ENCODE assay signal across 19 cellular contexts in genomic region chr15:70074380-70074779, GRCh38. TPM values are rescaled to one million over a fixed set of nuclear protein-coding genes. Genes with fewer than 3 reads are reported as not detected.
DNase-seq lines count a peak whose midpoint lies in the region; ATAC-seq and TF ChIP-seq lines count a peak whose summit lies in the region.
"Had no signal": no experiment of that assay in that cellular context is flagged by ENCODE, and none has a peak within 500 bp of the region (broad histone marks: within the 10 kb centered on the region; RNA-seq: fewer than 3 reads in every experiment).

No MANE protein-coding gene starts in this region.

- H2BK15ac ChIP-seq in neuronal stem cell (ENCODE audit: low read length), result no peak overlapping the region

- no peak overlapping the region for H3K9ac ChIP-seq in neuronal stem cell (ENCODE audit: low read depth, low read length, poor library complexity)
- H3K9ac ChIP-seq: GM23248 had no signal

- no peak overlapping the region for H4K8ac ChIP-seq in neuronal stem cell (ENCODE audit: low read depth, low read length)

- H3K36me3 ChIP-seq in GM23338 (ENCODE audit: insufficient read depth), result peaks cover 13% of the 10 kb centered on the region
- peaks cover 31 to 82% of the 10 kb centered on the region in 2 donors for H3K36me3 ChIP-seq in neuronal stem cell (replicated peaks in 1 of 2; ENCODE audit: control insufficient read depth in 2 of 2, insufficient read depth in 2 of 2, low read length in 2 of 2)

- H4K20me1 ChIP-seq in GM23338 (replicated peaks; ENCODE audit: insufficient read depth), result peaks cover 12% of the 10 kb centered on the region

- DNase-seq in activated naive CD4-positive, alpha-beta T cell treated with anti-CD3 and anti-CD28 coated beads for 36 hours, result no peak
- no peak for DNase-seq in activated naive CD4-positive, alpha-beta T cell treated with anti-CD3 and anti-CD28 coated beads, Interleukin-2, amount 10 ng/mL, durations not matched to agents 7 days and 5 days
- DNase-seq in GM23338 (ENCODE audit: low spot score) (no peak), neuronal stem cell (ENCODE audit: low spot score) (no peak), iPS-NIHi7 (ENCODE audit: extremely low spot score) (no peak)
- no peak for DNase-seq in stimulated activated CD4-positive, alpha-beta T cell treated with anti-CD3 and anti-CD28 coated beads, Interleukin-15, amount 100 ng/mL, for 24 hours
- DNase-seq: 8988T; ACHN; AML-193; C1 segment of cervical spinal cord; Caco-2; CD4-positive, alpha-beta memory T cell; DMS153; DND-41; GM23248; H9 had no signal

- no CpG with 5 or more reads among the region's 13 CpGs for WGBS in neuronal stem cell (ENCODE audit: extremely low coverage in 2 of 2, insufficient read length in 2 of 2, insufficient replicate concordance in 1 of 2), 2 donors

- H2BK12ac ChIP-seq in neuronal stem cell (ENCODE audit: low read length), result no peak overlapping the region

- peaks cover 20% of the 10 kb centered on the region for H3K4me1 Mint-ChIP-seq in activated naive CD4-positive, alpha-beta T cell treated with anti-CD3 and anti-CD28 coated beads for 36 hours (ENCODE audit: low read depth)
- peaks cover 2% of the 10 kb centered on the region for H3K4me1 Mint-ChIP-seq in activated naive CD4-positive, alpha-beta T cell treated with anti-CD3 and anti-CD28 coated beads, Interleukin-2, amount 10 ng/mL, durations not matched to agents 7 days and 5 days
- peaks cover 37% of the 10 kb centered on the region for H3K4me1 Mint-ChIP-seq in GM23338
- H3K4me1 Mint-ChIP-seq in stimulated activated memory B cell treated with anti-CD40 and anti-IgM and Interleukin-4, amounts not matched to agents 10 μg/mL and 1 μg/mL and 100 μg/mL, for 72 hours, result peaks cover 85% of the 10 kb centered on the region

- H3K79me2 ChIP-seq in GM23338 (replicated peaks; ENCODE audit: insufficient read depth), result peaks cover 35% of the 10 kb centered on the region

- no peak overlapping the region for H4K91ac ChIP-seq in neuronal stem cell (ENCODE audit: low read depth, low read length, poor library complexity)

- peaks cover 8% of the 10 kb centered on the region for H3K79me1 ChIP-seq in neuronal stem cell (ENCODE audit: low read depth, low read length)

- no peak overlapping the region for H3K4ac ChIP-seq in neuronal stem cell (ENCODE audit: low read length)

- H3K27me3 Mint-ChIP-seq in activated naive CD4-positive, alpha-beta T cell treated with anti-CD3 and anti-CD28 coated beads for 36 hours (ENCODE audit: low read depth), result no peaks in the 10 kb centered on the region
- H3K27me3 Mint-ChIP-seq in activated naive CD4-positive, alpha-beta T cell treated with anti-CD3 and anti-CD28 coated beads, Interleukin-2, amount 10 ng/mL, durations not matched to agents 7 days and 5 days, result no peaks in the 10 kb centered on the region
- peaks cover 8% of the 10 kb centered on the region for H3K27me3 Mint-ChIP-seq in GM23338 (ENCODE audit: insufficient read depth, low read depth, poor library complexity)
- no peaks in the 10 kb centered on the region for H3K27me3 Mint-ChIP-seq in stimulated activated memory B cell treated with anti-CD40 and anti-IgM and Interleukin-4, amounts not matched to agents 10 μg/mL and 1 μg/mL and 100 μg/mL, for 72 hours
- H3K27me3 Mint-ChIP-seq: CD4-positive, alpha-beta memory T cell had no signal

- H3K27ac Mint-ChIP-seq in activated naive CD4-positive, alpha-beta T cell treated with anti-CD3 and anti-CD28 coated beads for 36 hours, result peak overlapping the region; percentile 54
- H3K27ac Mint-ChIP-seq in activated naive CD4-positive, alpha-beta T cell treated with anti-CD3 and anti-CD28 coated beads, Interleukin-2, amount 10 ng/mL, durations not matched to agents 7 days and 5 days, result no peak overlapping the region
- 0 out of 2 replicates have a peak overlapping the region, but pooled peaks have one; percentile 51 for H3K27ac Mint-ChIP-seq in GM23338
- H3K27ac Mint-ChIP-seq in stimulated activated memory B cell treated with anti-CD40 and anti-IgM and Interleukin-4, amounts not matched to agents 10 μg/mL and 1 μg/mL and 100 μg/mL, for 72 hours, result peak overlapping the region; percentile 40
- H3K27ac Mint-ChIP-seq: H9 had no signal

- no peak overlapping the region for H3K27ac ChIP-seq in GM23338 (ENCODE audit: low read depth)
- no peak overlapping the region for H3K27ac ChIP-seq in neuronal stem cell (replicated peaks; ENCODE audit: low read length)
- H3K27ac ChIP-seq: A549, GM23248 had no signal

- H2AFZ ChIP-seq in GM23338 (no peak overlapping the region), neuronal stem cell (ENCODE audit: low read length) (no peak overlapping the region)
- H2AFZ ChIP-seq: GM23248 had no signal

- H2BK5ac ChIP-seq in neuronal stem cell (ENCODE audit: low read length), result no peak overlapping the region

- H3K14ac ChIP-seq in neuronal stem cell (ENCODE audit: low read length), result no peak overlapping the region

- TF ChIP-seq CTCF in GM23338 (conservative IDR thresholded peaks at IDR 0.05; ENCODE audit: low read depth in 2 of 2), result no peak; a peak in 1 of 4 replicates

- intact Hi-C loops in activated naive CD4-positive, alpha-beta T cell treated with anti-CD3 and anti-CD28 coated beads for 36 hours (cut with micrococcal nuclease), result no loop called here

- H3K23ac ChIP-seq in neuronal stem cell (ENCODE audit: low read depth, low read length, poor library complexity), result no peak overlapping the region

- H3K4me2 ChIP-seq in GM23338 (no peak overlapping the region), neuronal stem cell (ENCODE audit: insufficient read depth, low read length, poor library complexity, severe bottlenecking) (no peak overlapping the region)
- H3K4me2 ChIP-seq: A549 had no signal

- no peak for ATAC-seq in GM23338
- ATAC-seq in stimulated activated memory B cell treated with anti-CD40 and anti-IgM and Interleukin-4, amounts not matched to agents 10 μg/mL and 1 μg/mL and 100 μg/mL, for 72 hours, result no peak
- ATAC-seq: A549, HCT116 had no signal

- H3K18ac ChIP-seq in neuronal stem cell (ENCODE audit: low read length), result peak overlapping the region; percentile 46

- H3K4me3 ChIP-seq in GM23338 (no peak overlapping the region), neuronal stem cell (ENCODE audit: low read length in 2 of 2) (peak overlapping the region in 1 of 2 donors; percentile 56)
- H3K4me3 ChIP-seq: A549, GM23248 had no signal

- H3K27me3 ChIP-seq in GM23338 (ENCODE audit: insufficient read depth) (no peaks in the 10 kb centered on the region), neuronal stem cell (ENCODE audit: control insufficient read depth in 3 of 3, insufficient read depth in 3 of 3, low read depth in 1 of 3, low read length in 3 of 3) (no peaks in the 10 kb centered on the region)

- peaks cover 57% of the 10 kb centered on the region for H3K36me3 Mint-ChIP-seq in activated naive CD4-positive, alpha-beta T cell treated with anti-CD3 and anti-CD28 coated beads for 36 hours (ENCODE audit: low read depth)
- H3K36me3 Mint-ChIP-seq in activated naive CD4-positive, alpha-beta T cell treated with anti-CD3 and anti-CD28 coated beads, Interleukin-2, amount 10 ng/mL, durations not matched to agents 7 days and 5 days, result peaks cover 61% of the 10 kb centered on the region
- H3K36me3 Mint-ChIP-seq in GM23338 (ENCODE audit: low read depth), result peaks cover 55% of the 10 kb centered on the region
- H3K36me3 Mint-ChIP-seq in stimulated activated memory B cell treated with anti-CD40 and anti-IgM and Interleukin-4, amounts not matched to agents 10 μg/mL and 1 μg/mL and 100 μg/mL, for 72 hours, result peaks cover 72% of the 10 kb centered on the region

- no peak overlapping the region for H3K4me3 Mint-ChIP-seq in activated naive CD4-positive, alpha-beta T cell treated with anti-CD3 and anti-CD28 coated beads for 36 hours
- no peak overlapping the region for H3K4me3 Mint-ChIP-seq in activated naive CD4-positive, alpha-beta T cell treated with anti-CD3 and anti-CD28 coated beads, Interleukin-2, amount 10 ng/mL, durations not matched to agents 7 days and 5 days
- H3K4me3 Mint-ChIP-seq in GM23338, result no peak overlapping the region
- no peak overlapping the region for H3K4me3 Mint-ChIP-seq in stimulated activated memory B cell treated with anti-CD40 and anti-IgM and Interleukin-4, amounts not matched to agents 10 μg/mL and 1 μg/mL and 100 μg/mL, for 72 hours
- H3K4me3 Mint-ChIP-seq: H9 had no signal

- H3K4me1 ChIP-seq in GM23338 (ENCODE audit: insufficient read depth) (peaks cover 1% of the 10 kb centered on the region; the same call in 1 of the 2 replicates), neuronal stem cell (ENCODE audit: control insufficient read depth in 2 of 2, insufficient read depth in 1 of 2, low read depth in 1 of 2, low read length in 2 of 2) (peaks cover 14 to 22% of the 10 kb centered on the region in 2 donors)
- H3K4me1 ChIP-seq: A549 had no signal

- no peaks in the 10 kb centered on the region for H3K9me2 ChIP-seq in GM23338 (ENCODE audit: insufficient read depth)

- CTCF ChIA-PET in activated naive CD4-positive, alpha-beta T cell treated with anti-CD3 and anti-CD28 coated beads for 36 hours (lab: Charles Lee), result interaction anchor here (0.5 kb wide), 1 partner anchor 82 kb away, joined by 3 read pairs; no protein-coding TSS in a partner anchor
- CTCF ChIA-PET in activated naive CD4-positive, alpha-beta T cell treated with anti-CD3 and anti-CD28 coated beads, Interleukin-2, amount 10 ng/mL, durations not matched to agents 7 days and 5 days (lab: Charles Lee), result interaction anchor here (0.9 kb wide), 1 partner anchor 11 kb away, joined by 4 read pairs; no protein-coding TSS in a partner anchor

- H3F3A ChIP-seq in GM23338 (replicated peaks; ENCODE audit: low read depth), result no peaks in the 10 kb centered on the region

- H2BK120ac ChIP-seq in neuronal stem cell (ENCODE audit: low read depth, low read length), result no peak overlapping the region

- H3K9me3 Mint-ChIP-seq in activated naive CD4-positive, alpha-beta T cell treated with anti-CD3 and anti-CD28 coated beads for 36 hours, result no peaks in the 10 kb centered on the region
- H3K9me3 Mint-ChIP-seq in activated naive CD4-positive, alpha-beta T cell treated with anti-CD3 and anti-CD28 coated beads, Interleukin-2, amount 10 ng/mL, durations not matched to agents 7 days and 5 days, result no peaks in the 10 kb centered on the region
- H3K9me3 Mint-ChIP-seq in GM23338, result no peaks in the 10 kb centered on the region
- H3K9me3 Mint-ChIP-seq in stimulated activated memory B cell treated with anti-CD40 and anti-IgM and Interleukin-4, amounts not matched to agents 10 μg/mL and 1 μg/mL and 100 μg/mL, for 72 hours, result no peaks in the 10 kb centered on the region
- H3K9me3 Mint-ChIP-seq: CD4-positive, alpha-beta memory T cell; H9 had no signal

- H3K9me3 ChIP-seq in neuronal stem cell (replicated peaks in 1 of 2; ENCODE audit: control insufficient read depth in 2 of 2, insufficient read depth in 1 of 2, low read depth in 1 of 2, low read length in 2 of 2), result no peaks in the 10 kb centered on the region
- H3K9me3 ChIP-seq: A549, Caco-2 had no signal

- H2AK5ac ChIP-seq in neuronal stem cell (ENCODE audit: low read depth, low read length), result no peak overlapping the region

TF ChIP-seq in GM23338, 12 proteins besides CTCF, POLR2A, EP300 and RAD21 (continues in another document):
- no peak for TF ChIP-seq STAT1 (IDR thresholded peaks at IDR 0.05; ENCODE audit: unreplicated experiment)

RNA-seq across cellular contexts. Expression of gene TLE3, which starts 23.3 kb away (rescaled TPM):
- 100 to 1,000 TPM; 105 to 109 TPM for total RNA-seq in activated naive CD4-positive, alpha-beta T cell treated with anti-CD3 and anti-CD28 coated beads for 36 hours
- 55.7 and 79.5 TPM in 2 replicates for total RNA-seq in GM23338 (2014; rRNA removed; shearing (Covaris generic))
- 9.2 and 10.4 TPM in 2 replicates for polyA plus RNA-seq in GM23338 (2016; fragmentation: Nextera tagmentation; extraction: Ambion mirVana)
- 27.4 TPM for polyA plus RNA-seq in neuronal stem cell (2013, experiment 1 of 2)
- polyA plus RNA-seq in neuronal stem cell (2013, experiment 2 of 2), result 29.0 TPM
